Comparison of ENCODE assay signal across 19 cellular contexts in genomic region chr16:82050506-82050905, GRCh38. TPM values are rescaled to one million over a fixed set of nuclear protein-coding genes. Genes with fewer than 3 reads are reported as not detected.
A peak's percentile ranks its signal among the peaks of the same experiment; 100 is the strongest.
DNase-seq lines count a peak whose midpoint lies in the region; ATAC-seq, FAIRE-seq and TF ChIP-seq lines count a peak whose summit lies in the region.
"Had no signal": no experiment of that assay in that cellular context is flagged by ENCODE, and none has a peak within 500 bp of the region (broad histone marks: within the 10 kb centered on the region; RNA-seq: fewer than 3 reads in every experiment).

No MANE protein-coding gene starts in this region.

- H3K23ac ChIP-seq in mesenchymal stem cell (ENCODE audit: low read length in 2 of 2), result no peak overlapping the region

- H3K4me1 ChIP-seq in HUES48 (ENCODE audit: control insufficient read depth, insufficient read depth, low read length), result no peaks in the 10 kb centered on the region
- H3K4me1 ChIP-seq in HepG2 (ENCODE audit: insufficient read depth, low read length), result peaks cover 100% of the 10 kb centered on the region
- peaks cover 21 to 42% (median 33%) of the 10 kb centered on the region in 3 donors for H3K4me1 ChIP-seq in pancreas
- peaks cover 2 to 69% (median 20%) of the 10 kb centered on the region in 4 donors for H3K4me1 ChIP-seq in transverse colon
- no peaks in the 10 kb centered on the region for H3K4me1 ChIP-seq in mesenchymal stem cell (ENCODE audit: control insufficient read depth, insufficient read depth, low read depth, low read length)
- H3K4me1 ChIP-seq: BLaER1 treated with 17β-estradiol and CSF1 and Interleukin-3, amounts not matched to agents 10 nM and 100 nM had no signal

- no peaks in the 10 kb centered on the region for H3K36me3 Mint-ChIP-seq in immature natural killer cell
- no peaks in the 10 kb centered on the region for H3K36me3 Mint-ChIP-seq in naive thymus-derived CD8-positive, alpha-beta T cell
- H3K36me3 Mint-ChIP-seq: CD4-positive, CD25-positive, alpha-beta regulatory T cell; IgD-negative memory B cell had no signal

- WGBS in HepG2 (ENCODE audit: low lambda C conversion rate), result 22% methylated on average over 3 of the region's 3 CpGs
- WGBS in pancreas, 2 donors, result 22% methylated on average over 3 of the region's 3 CpGs
- WGBS in transverse colon (ENCODE audit: low coverage in 1 of 2), 2 donors, result 20 to 34% methylated on average over 3 of the region's 3 CpGs
- 70% methylated on average over 3 of the region's 3 CpGs for WGBS in mesenchymal stem cell

- intact Hi-C loops in HepG2 (cut with micrococcal nuclease; ENCODE audit: unreplicated experiment), result loop anchor here (2.0 kb wide), 1 partner anchor 16 kb away; the partner anchor contains the start of gene HSD17B2
- intact Hi-C loops in pancreas (cut with DNase I), result no loop called here
- intact Hi-C loops in transverse colon (cut with DNase I; ENCODE audit: low total_unique reads), result no loop called here

- H3K79me2 ChIP-seq in HepG2 (ENCODE audit: insufficient read depth, low read length), result peaks cover 34% of the 10 kb centered on the region

- no peaks in the 10 kb centered on the region for H3K9me3 ChIP-seq in HUES48 (ENCODE audit: control insufficient read depth, insufficient read depth, low read length)
- no peaks in the 10 kb centered on the region for H3K9me3 ChIP-seq in HepG2 (ENCODE audit: low read length)
- no peaks in the 10 kb centered on the region for H3K9me3 ChIP-seq in pancreas
- no peaks in the 10 kb centered on the region for H3K9me3 ChIP-seq in transverse colon
- no peaks in the 10 kb centered on the region for H3K9me3 ChIP-seq in mesenchymal stem cell (ENCODE audit: control insufficient read depth, low read length)
- H3K9me3 ChIP-seq: BLaER1 treated with 17β-estradiol and CSF1 and Interleukin-3, amounts not matched to agents 10 nM and 100 nM had no signal

- no peak overlapping the region for H2BK15ac ChIP-seq in mesenchymal stem cell (ENCODE audit: low read depth, poor library complexity, severe bottlenecking)

- no peak overlapping the region for H2BK120ac ChIP-seq in mesenchymal stem cell (ENCODE audit: low read depth, low read length)

- H3K4me3 ChIP-seq in HUES48 (ENCODE audit: low read depth, low read length), result no peak overlapping the region
- H3K4me3 ChIP-seq in HepG2 (replicated peaks in 1 of 3; ENCODE audit: insufficient read depth in 1 of 3, low read depth in 2 of 3, low read length in 3 of 3), result peak overlapping the region in 1 of 3 experiments; percentile 27; a peak in 2 of 6 replicates
- no peak overlapping the region for H3K4me3 ChIP-seq in pancreas
- H3K4me3 ChIP-seq in transverse colon, result no peak overlapping the region
- H3K4me3 ChIP-seq in mesenchymal stem cell (ENCODE audit: insufficient read depth in 1 of 2, low read depth in 1 of 2, low read length in 2 of 2), result no peak overlapping the region
- H3K4me3 ChIP-seq: BLaER1 treated with 17β-estradiol and CSF1 and Interleukin-3, amounts not matched to agents 10 nM and 100 nM had no signal

- H2BK5ac ChIP-seq in mesenchymal stem cell (ENCODE audit: low read depth, low read length, poor library complexity, severe bottlenecking), result no peak overlapping the region

- FAIRE-seq in HepG2 (lab: Jason Lieb, UNC), result no peak
- no peak for FAIRE-seq in pancreas (lab: Jason Lieb, UNC)
- FAIRE-seq: G401.6, GM12891 had no signal

- no TSS peak for BruUV-seq in HepG2 (replicated peaks; lab: Mats Ljungman, UMichigan)

- no peak overlapping the region for H3K9ac ChIP-seq in HUES48 (ENCODE audit: low read depth, low read length)
- H3K9ac ChIP-seq in HepG2 (ENCODE audit: insufficient read depth, low read depth, low read length), result no peak overlapping the region
- no peak overlapping the region for H3K9ac ChIP-seq in mesenchymal stem cell (ENCODE audit: low read length)
- H3K9ac ChIP-seq: BLaER1 treated with 17β-estradiol and CSF1 and Interleukin-3, amounts not matched to agents 10 nM and 100 nM had no signal

- no peak overlapping the region for H2BK12ac ChIP-seq in mesenchymal stem cell (ENCODE audit: low read length in 2 of 2)

- H2AFZ ChIP-seq in HepG2 (ENCODE audit: low read length) (no peak overlapping the region), mesenchymal stem cell (ENCODE audit: low read depth, low read length) (no peak overlapping the region)

- no peak overlapping the region for H3K4me3 Mint-ChIP-seq in immature natural killer cell
- no peak overlapping the region for H3K4me3 Mint-ChIP-seq in naive thymus-derived CD8-positive, alpha-beta T cell
- H3K4me3 Mint-ChIP-seq: CD4-positive, CD25-positive, alpha-beta regulatory T cell; H9; IgD-negative memory B cell had no signal

- H3K27me3 ChIP-seq in HUES48 (ENCODE audit: control insufficient read depth, insufficient read depth, low read length) (no peaks in the 10 kb centered on the region), HepG2 (ENCODE audit: control insufficient read depth in 1 of 2, insufficient read depth in 2 of 2, low read length in 2 of 2) (no peaks in the 10 kb centered on the region), pancreas (no peaks in the 10 kb centered on the region), transverse colon (no peaks in the 10 kb centered on the region), mesenchymal stem cell (ENCODE audit: control insufficient read depth in 1 of 2, insufficient read depth in 1 of 2, low read length in 2 of 2) (peaks cover 0 to 51% of the 10 kb centered on the region in 2 experiments)
- H3K27me3 ChIP-seq: BLaER1 treated with 17β-estradiol and CSF1 and Interleukin-3, amounts not matched to agents 10 nM and 100 nM had no signal

- no peak overlapping the region for H2AK5ac ChIP-seq in mesenchymal stem cell (ENCODE audit: low read length, severe bottlenecking)

- H3K14ac ChIP-seq in mesenchymal stem cell (ENCODE audit: low read length in 2 of 2), result no peak overlapping the region

- H3K9me3 Mint-ChIP-seq in immature natural killer cell, result peaks cover 0 to 2% (median 0%) of the 10 kb centered on the region in 6 donors
- H3K9me3 Mint-ChIP-seq in naive thymus-derived CD8-positive, alpha-beta T cell, result no peaks in the 10 kb centered on the region
- H3K9me3 Mint-ChIP-seq: H9, IgD-negative memory B cell had no signal

- no peak for TF ChIP-seq RAD21 in HepG2 (CRISPR knock-in tag; IDR thresholded peaks at IDR 0.05)

- H3K4me2 ChIP-seq in HepG2 (ENCODE audit: low read depth, low read length) (peak overlapping the region; percentile 54), mesenchymal stem cell (ENCODE audit: low read length, poor library complexity, severe bottlenecking) (no peak overlapping the region)
- H3K4me2 ChIP-seq: BLaER1 treated with 17β-estradiol and CSF1 and Interleukin-3, amounts not matched to agents 10 nM and 100 nM had no signal

- TF ChIP-seq CTCF in HepG2 (CRISPR knock-in tag; IDR thresholded peaks at IDR 0.05), result no peak
- no peak for TF ChIP-seq CTCF in pancreas (IDR thresholded peaks at IDR 0.05)
- no peak for TF ChIP-seq CTCF in transverse colon (IDR thresholded peaks at IDR 0.05)

- TF ChIP-seq EP300 in HepG2 (IDR thresholded peaks at IDR 0.05; ENCODE audit: low read depth in 2 of 2, low read length in 2 of 2) (no peak), HepG2 (CRISPR knock-in tag; IDR thresholded peaks at IDR 0.05; ENCODE audit: borderline replicate concordance) (no peak), transverse colon (IDR thresholded peaks at IDR 0.05; ENCODE audit: low read depth) (no peak)

- H4K20me1 ChIP-seq in HepG2 (ENCODE audit: insufficient read depth, low read length), result no peaks in the 10 kb centered on the region
- H4K20me1 ChIP-seq: BLaER1 treated with 17β-estradiol and CSF1 and Interleukin-3, amounts not matched to agents 10 nM and 100 nM had no signal

- H3K27ac ChIP-seq in HUES48 (ENCODE audit: low read depth, low read length) (peak overlapping the region; percentile 3), HepG2 (ENCODE audit: extremely low read length, insufficient read depth, low read length) (peak overlapping the region; percentile 64), pancreas (peak overlapping the region in 3 of 4 donors; percentile 20 to 40 (median 33)), transverse colon (peak overlapping the region; percentile 60 to 69 (median 67)), mesenchymal stem cell (ENCODE audit: low read length, poor library complexity, severe bottlenecking) (no peak overlapping the region)
- H3K27ac ChIP-seq: BLaER1 treated with 17β-estradiol and CSF1 and Interleukin-3, amounts not matched to agents 10 nM and 100 nM had no signal

- ATAC-seq in HepG2, result peak; percentile 42
- peak in 2 of 4 donors; percentile 5 to 51 for ATAC-seq in pancreas
- no peak for ATAC-seq in naive thymus-derived CD8-positive, alpha-beta T cell

- DNase-seq in HepG2 (ENCODE audit: low spot score) (no peak), pancreas (no peak), transverse colon (no peak), immature natural killer cell (no peak), mesenchymal stem cell (no peak), hippocampal formation (lab: John Stamatoyannopoulos, UW) (no peak)
- DNase-seq in naive thymus-derived CD8-positive, alpha-beta T cell, result no peak
- DNase-seq: ACHN; CD4-positive, CD25-positive, alpha-beta regulatory T cell; DMS79 treated with DMSO at 0.1 percent for 48 hours; EL; GOT3; H9 had no signal

- TF ChIP-seq POLR2A in HepG2 (IDR thresholded peaks at IDR 0.05; ENCODE audit: insufficient read depth in 1 of 2, low read depth in 2 of 2, low read length in 2 of 2), result no peak
- TF ChIP-seq POLR2A in transverse colon (IDR thresholded peaks at IDR 0.05), result no peak

- H3K27ac Mint-ChIP-seq in immature natural killer cell, result no peak overlapping the region
- H3K27ac Mint-ChIP-seq in naive thymus-derived CD8-positive, alpha-beta T cell, result no peak overlapping the region
- H3K27ac Mint-ChIP-seq: H9, IgD-negative memory B cell had no signal

- peaks cover 2 to 5% (median 3%) of the 10 kb centered on the region in 3 donors for H3K27me3 Mint-ChIP-seq in immature natural killer cell (ENCODE audit: low read depth in 3 of 3)
- peaks cover 1 to 28% (median 19%) of the 10 kb centered on the region in 5 donors for H3K27me3 Mint-ChIP-seq in naive thymus-derived CD8-positive, alpha-beta T cell

- H3K4ac ChIP-seq in mesenchymal stem cell (ENCODE audit: low read depth in 1 of 2, low read length in 2 of 2), result no peak overlapping the region

- CTCF ChIA-PET in HepG2 (lab: Yijun Ruan, JAX; ENCODE audit: low intra/inter-chr PET ratio, low total read pairs), result no interaction called here

- H4K8ac ChIP-seq in mesenchymal stem cell (ENCODE audit: low read length), result no peak overlapping the region

- POLR2A ChIA-PET in HepG2 (lab: Yijun Ruan, JAX), result interaction anchor here (1.0 to 2.4 kb wide), 5 partner anchors 9 to 279 kb away, joined by 3 to 14 read pairs (median 10); partner anchors contain the start of genes HSD17B2 and MPHOSPH6
- POLR2A ChIA-PET in naive thymus-derived CD8-positive, alpha-beta T cell (lab: Charles Lee), result no interaction called here

- in situ Hi-C loops in HepG2 (cut with HindIII; ENCODE audit: extremely low pct_ligation_motif_present, low pct_unique_long_range_greater_than_20kb), result no loop called here
- in situ Hi-C loops in transverse colon (cut with MboI; ENCODE audit: low pct_ligation_motif_present in 1 of 4, low pct_unique_long_range_greater_than_20kb in 1 of 4, low sequenced_read_pairs in 3 of 4), result no loop called here

- peaks cover 7% of the 10 kb centered on the region for H3K79me1 ChIP-seq in mesenchymal stem cell (replicated peaks; ENCODE audit: low read length, poor library complexity, severe bottlenecking)

- H4K91ac ChIP-seq in mesenchymal stem cell (ENCODE audit: low read length), result no peak overlapping the region

- no peak overlapping the region for H3K18ac ChIP-seq in mesenchymal stem cell (ENCODE audit: low read depth in 1 of 2, low read length in 2 of 2)

- H3K4me1 Mint-ChIP-seq in immature natural killer cell, result no peaks in the 10 kb centered on the region
- no peaks in the 10 kb centered on the region for H3K4me1 Mint-ChIP-seq in naive thymus-derived CD8-positive, alpha-beta T cell
- H3K4me1 Mint-ChIP-seq: CD4-positive, CD25-positive, alpha-beta regulatory T cell; H9; IgD-negative memory B cell had no signal

- H3K36me3 ChIP-seq in HUES48 (ENCODE audit: control insufficient read depth, insufficient read depth, low read length), result no peaks in the 10 kb centered on the region
- H3K36me3 ChIP-seq in HepG2 (replicated peaks in 1 of 2; ENCODE audit: control insufficient read depth in 1 of 2, insufficient read depth in 2 of 2, low read length in 2 of 2), result peaks cover 2 to 7% of the 10 kb centered on the region in 2 experiments; a peak in 3 of 5 replicates
- no peaks in the 10 kb centered on the region for H3K36me3 ChIP-seq in pancreas
- H3K36me3 ChIP-seq in transverse colon, result no peaks in the 10 kb centered on the region
- no peaks in the 10 kb centered on the region for H3K36me3 ChIP-seq in mesenchymal stem cell (ENCODE audit: control insufficient read depth in 1 of 2, insufficient read depth in 2 of 2, low read depth in 1 of 2, low read length in 2 of 2)
- H3K36me3 ChIP-seq: BLaER1 treated with 17β-estradiol and CSF1 and Interleukin-3, amounts not matched to agents 10 nM and 100 nM had no signal

RNA-seq across cellular contexts. Expression of gene HSD17B2, which starts 15.5 kb away (rescaled TPM):
- total RNA-seq in HepG2 (2016; rRNA removed; fragmentation: Illumina TruSeq; extraction: Trizol) (20.4 and 26.3 TPM in 2 replicates), pancreas (10 to 100 TPM in 5 of 6 donors, 1 to 10 TPM in 1; 8.0 to 66.9 (median 14.3) TPM), transverse colon (100 to 1,000 TPM in 1 of 4 donors, 10 to 100 TPM in 2, 1 to 10 TPM in 1; 9.6 to 146 (median 82.3) TPM)
- total RNA-seq in HepG2 (2016; cell fraction: cytosol; rRNA removed; fragmentation: Illumina TruSeq; extraction: Trizol; ENCODE audit: low read depth), result 8.1 and 10.8 TPM in 2 replicates
- 17.1 and 26.5 TPM in 2 replicates for total RNA-seq in HepG2 (2016; cell fraction: insoluble cytoplasmic fraction; rRNA removed; fragmentation: Illumina TruSeq; extraction: Trizol)
- total RNA-seq in HepG2 (2016; cell fraction: membrane; rRNA removed; fragmentation: Illumina TruSeq; extraction: Trizol), result 14.2 and 15.4 TPM in 2 replicates
- 20.3 and 26.6 TPM in 2 replicates for total RNA-seq in HepG2 (2016; cell fraction: nucleus; rRNA removed; fragmentation: Illumina TruSeq; extraction: Trizol)
- polyA plus RNA-seq in HepG2 (2011; rRNA removed) (69.3 and 70.7 TPM in 2 replicates), pancreas (10 to 100 TPM; 33.1 to 34.4 TPM), immature natural killer cell (not detected)
- 63.0 and 86.7 TPM in 2 replicates for polyA plus RNA-seq in HepG2 (2011; cell fraction: cytosol; rRNA removed)
- 25.9 and 29.8 TPM in 2 replicates for polyA plus RNA-seq in HepG2 (2011; cell fraction: nucleus; rRNA removed)
- 99.3 and 106 TPM in 2 replicates for polyA plus RNA-seq in HepG2 (2012)
- polyA plus RNA-seq in HepG2 (2016; cell fraction: cytosol; fragmentation: Illumina TruSeq; extraction: Trizol; ENCODE audit: low read depth), result 10.6 and 11.5 TPM in 2 replicates
- 19.6 and 20.2 TPM in 2 replicates for polyA plus RNA-seq in HepG2 (2016; cell fraction: insoluble cytoplasmic fraction; fragmentation: Illumina TruSeq; extraction: Trizol; ENCODE audit: low read depth)
- 13.1 and 14.3 TPM in 2 replicates for polyA plus RNA-seq in HepG2 (2016; cell fraction: membrane; fragmentation: Illumina TruSeq; extraction: Trizol; ENCODE audit: low read depth)
- 30.1 and 31.0 TPM in 2 replicates for polyA plus RNA-seq in HepG2 (2016; cell fraction: nucleus; fragmentation: Illumina TruSeq; extraction: Trizol; ENCODE audit: insufficient read depth, low read depth)
- 150 TPM in 1 of 2 replicates, not detected in the other for polyA minus RNA-seq in HepG2 (2011; rRNA and poly(A)+ RNA removed; ENCODE audit: low replicate concordance)
- polyA minus RNA-seq in HepG2 (2011; cell fraction: cytosol; rRNA and poly(A)+ RNA removed), result 38.6 and 54.8 TPM in 2 replicates
- 77.4 and 89.1 TPM in 2 replicates for polyA minus RNA-seq in HepG2 (2011; cell fraction: nucleus; rRNA and poly(A)+ RNA removed)
- polyA plus RNA-seq in mesenchymal stem cell (2013, experiment 1 of 2), result 20.7 TPM
- polyA plus RNA-seq in mesenchymal stem cell (2013, experiment 2 of 2), result 21.8 TPM
- total RNA-seq in naive thymus-derived CD8-positive, alpha-beta T cell, result not detected
- under 1 TPM in 1 of 3 donors, not detected in 2; 0.16 TPM for polyA plus RNA-seq in naive thymus-derived CD8-positive, alpha-beta T cell
- total RNA-seq: A172; CD4-positive, CD25-positive, alpha-beta regulatory T cell; H9 had no signal
- polyA plus RNA-seq: IgD-negative memory B cell had no signal

RNA-seq across cellular contexts. Expression of gene SDR42E1, which starts 39.2 kb away (rescaled TPM):
- total RNA-seq in HepG2 (2016; rRNA removed; fragmentation: Illumina TruSeq; extraction: Trizol) (0.01 and 0.13 TPM in 2 replicates), pancreas (10 to 100 TPM in 1 of 6 donors, 1 to 10 TPM in 5; 4.4 to 13.3 (median 7.1) TPM), transverse colon (10 to 100 TPM in 1 of 4 donors, 1 to 10 TPM in 3; 3.4 to 12.2 (median 7.7) TPM)
- total RNA-seq in HepG2 (2016; cell fraction: cytosol; rRNA removed; fragmentation: Illumina TruSeq; extraction: Trizol; ENCODE audit: low read depth), result not detected in 2 replicates
- total RNA-seq in HepG2 (2016; cell fraction: insoluble cytoplasmic fraction; rRNA removed; fragmentation: Illumina TruSeq; extraction: Trizol), result 0.09 and 0.39 TPM in 2 replicates
- under 0.01 and 0.09 TPM in 2 replicates for total RNA-seq in HepG2 (2016; cell fraction: membrane; rRNA removed; fragmentation: Illumina TruSeq; extraction: Trizol)
- 0.03 TPM in 1 of 2 replicates, not detected in the other for total RNA-seq in HepG2 (2016; cell fraction: nucleus; rRNA removed; fragmentation: Illumina TruSeq; extraction: Trizol)
- polyA plus RNA-seq in HepG2 (2011; rRNA removed) (0.01 TPM in 1 of 2 replicates, not detected in the other), pancreas (1 to 10 TPM; 2.5 TPM), immature natural killer cell (1 to 10 TPM in 2 of 3 donors, under 1 TPM in 1; 0.13 to 2.1 (median 2.0) TPM)
- polyA plus RNA-seq in HepG2 (2011; cell fraction: cytosol; rRNA removed), result under 0.01 TPM in 1 of 2 replicates, not detected in the other
- polyA plus RNA-seq in HepG2 (2011; cell fraction: nucleus; rRNA removed), result 0.02 TPM in 2 replicates
- 0.01 TPM in 1 of 2 replicates, not detected in the other for polyA plus RNA-seq in HepG2 (2012)
- not detected in 2 replicates for polyA plus RNA-seq in HepG2 (2016; cell fraction: cytosol; fragmentation: Illumina TruSeq; extraction: Trizol; ENCODE audit: low read depth)
- polyA plus RNA-seq in HepG2 (2016; cell fraction: insoluble cytoplasmic fraction; fragmentation: Illumina TruSeq; extraction: Trizol; ENCODE audit: low read depth), result 0.11 TPM in 2 replicates
- 0.07 TPM in 1 of 2 replicates, not detected in the other for polyA plus RNA-seq in HepG2 (2016; cell fraction: membrane; fragmentation: Illumina TruSeq; extraction: Trizol; ENCODE audit: low read depth)
- polyA plus RNA-seq in HepG2 (2016; cell fraction: nucleus; fragmentation: Illumina TruSeq; extraction: Trizol; ENCODE audit: insufficient read depth, low read depth), result not detected in 2 replicates
- polyA minus RNA-seq in HepG2 (2011; rRNA and poly(A)+ RNA removed; ENCODE audit: low replicate concordance), result not detected in 2 replicates
- not detected in 2 replicates for polyA minus RNA-seq in HepG2 (2011; cell fraction: cytosol; rRNA and poly(A)+ RNA removed)
- not detected in 2 replicates for polyA minus RNA-seq in HepG2 (2011; cell fraction: nucleus; rRNA and poly(A)+ RNA removed)
- polyA plus RNA-seq in mesenchymal stem cell (2013, experiment 1 of 2), result not detected
- not detected for polyA plus RNA-seq in mesenchymal stem cell (2013, experiment 2 of 2)
- 10 to 100 TPM in 1 of 2 experiments, 1 to 10 TPM in 1; 9.4 to 11.9 TPM for total RNA-seq in naive thymus-derived CD8-positive, alpha-beta T cell
- 1 to 10 TPM; 1.7 to 3.7 (median 2.4) TPM for polyA plus RNA-seq in naive thymus-derived CD8-positive, alpha-beta T cell
- total RNA-seq: H9 had no signal

Comparison
In these comparisons a context has a peak if more than half of its experiments do, and no peak if none do; other contexts are left out.
1. RNA of gene HSD17B2, which starts 15.5 kb away (total RNA-seq): 9.6 to 146 TPM in transverse colon, 8.1 to 26.6 TPM in HepG2 and 8.0 to 66.9 TPM in pancreas; not detected in naive thymus-derived CD8-positive, alpha-beta T cell; every median in the first group is over 4 times any median in the second.